1 cellular context compared by ENCODE assay signal in genomic region chr2:127078691-127079270, GRCh38.
TF ChIP-seq lines count a peak whose summit lies in the region.

No MANE protein-coding gene starts in this region.

TF ChIP-seq in H1, 55 proteins besides CTCF, POLR2A, EP300 and RAD21 (continued from another document):
- no peak for TF ChIP-seq JUND (IDR thresholded peaks at IDR 0.05; ENCODE audit: low read length)
- TF ChIP-seq HDAC2 (IDR thresholded peaks at IDR 0.05; ENCODE audit: borderline replicate concordance in 1 of 2, low read depth in 2 of 2, low read length in 2 of 2) = no peak
- TF ChIP-seq MAFK (IDR thresholded peaks at IDR 0.05; ENCODE audit: low read depth, low read length) = no peak
- TF ChIP-seq CBX5 (IDR thresholded peaks at IDR 0.05; ENCODE audit: low read depth, low read length) = no peak
- TF ChIP-seq RBBP5 (IDR thresholded peaks at IDR 0.05; ENCODE audit: borderline replicate concordance, low read depth, low read length) = no peak
- no peak for TF ChIP-seq SUZ12 (IDR thresholded peaks at IDR 0.05; ENCODE audit: low read length)
- TF ChIP-seq GABPA (IDR thresholded peaks at IDR 0.05; ENCODE audit: borderline replicate concordance, insufficient read depth, low read length) = no peak
- no peak for TF ChIP-seq ATF3 (IDR thresholded peaks at IDR 0.05; ENCODE audit: insufficient read depth, low read depth, low read length)
